ENCODE assay signal across 11 cellular contexts in the genomic region with DNA sequence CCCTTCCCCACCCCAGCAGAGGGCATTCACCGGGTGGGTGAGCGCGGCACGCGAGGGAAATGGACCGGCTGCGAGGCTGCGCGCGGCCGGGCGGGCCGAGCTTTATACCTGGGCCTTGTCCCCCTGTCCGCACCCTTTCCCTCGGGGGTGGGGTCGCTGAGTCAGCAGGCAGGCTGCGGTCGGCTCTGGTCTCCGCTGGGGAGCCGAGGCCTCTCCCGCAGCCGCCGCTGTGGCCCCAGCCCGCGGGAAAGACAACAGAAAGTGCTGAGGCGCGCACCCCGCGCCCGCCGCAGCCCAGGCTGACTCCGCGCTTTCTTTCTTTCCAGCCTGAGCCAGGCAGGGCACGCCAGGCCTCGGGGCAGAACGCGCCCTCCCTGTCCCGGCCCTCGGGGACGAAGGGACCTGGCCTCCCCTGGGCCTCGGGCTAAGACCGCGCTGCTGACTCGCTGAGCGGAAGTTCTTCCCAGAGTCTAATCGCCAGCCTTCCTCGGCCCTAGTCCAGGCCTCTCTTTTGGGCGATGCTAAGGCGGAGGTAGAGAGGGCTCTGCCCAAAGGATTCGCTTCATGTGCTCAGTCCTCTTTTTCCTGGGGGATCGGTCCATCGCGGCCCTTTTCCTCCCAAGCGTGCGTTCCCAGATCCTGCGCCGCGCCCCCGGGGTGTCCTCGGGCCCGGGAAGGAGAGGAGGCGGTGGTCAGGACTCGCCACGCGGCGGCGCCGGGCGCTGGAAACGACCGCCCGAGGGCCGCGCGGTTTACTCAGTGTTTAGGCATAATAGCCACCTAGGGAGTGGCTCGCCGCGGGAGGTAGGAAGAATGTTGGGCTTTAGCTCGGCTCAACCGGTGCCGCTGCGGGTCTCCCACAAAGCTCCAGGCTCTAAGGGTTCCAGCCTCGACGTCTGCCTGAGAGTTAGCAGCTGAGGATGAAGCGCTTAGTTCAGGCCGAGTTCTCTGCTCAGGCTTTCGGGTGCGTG. TPM values are rescaled to one million over a fixed set of nuclear protein-coding genes. Genes with fewer than 3 reads are reported as not detected.
DNase-seq lines count a peak whose midpoint lies in the region; ATAC-seq lines count a peak whose summit lies in the region.
"Had no signal": no experiment of that assay in that cellular context is flagged by ENCODE, and none has a peak within 500 bp of the region (broad histone marks: within the 10 kb centered on the region; RNA-seq: fewer than 3 reads in every experiment).

A gene with protein sequence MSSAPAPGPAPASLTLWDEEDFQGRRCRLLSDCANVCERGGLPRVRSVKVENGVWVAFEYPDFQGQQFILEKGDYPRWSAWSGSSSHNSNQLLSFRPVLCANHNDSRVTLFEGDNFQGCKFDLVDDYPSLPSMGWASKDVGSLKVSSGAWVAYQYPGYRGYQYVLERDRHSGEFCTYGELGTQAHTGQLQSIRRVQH (minus strand): TSS at position 78 of the 971 bp plus-strand sequence. CDS start 246 bp downstream, outside the sequence.

- H3K9me3 Mint-ChIP-seq in activated CD8-positive, alpha-beta memory T cell treated with anti-CD3 and anti-CD28 coated beads, Interleukin-2, amount 10 ng/mL, durations not matched to agents 7 days and 5 days (ENCODE audit: low read depth), result no peaks in the 10 kb centered on the region
- H3K9me3 Mint-ChIP-seq in T-cell, result no peaks in the 10 kb centered on the region

- POLR2A ChIA-PET in T-cell (lab: Charles Lee), result interaction anchor here in 1 of 2 donors (0.5 kb wide), 1 partner anchor 90 kb away, joined by 3 read pairs; no protein-coding TSS in a partner anchor

- peaks cover 2% of the 10 kb centered on the region for H3K9me3 ChIP-seq in iPS-18c (ENCODE audit: control insufficient read depth, insufficient read depth, low read length)
- H3K9me3 ChIP-seq in thymus (ENCODE audit: control insufficient read depth), result no peaks in the 10 kb centered on the region

- H3K36me3 ChIP-seq in thymus (ENCODE audit: control insufficient read depth, insufficient read depth), result no peaks in the 10 kb centered on the region

- H3K36me3 Mint-ChIP-seq in activated CD8-positive, alpha-beta memory T cell treated with anti-CD3 and anti-CD28 coated beads, Interleukin-2, amount 10 ng/mL, durations not matched to agents 7 days and 5 days, result no peaks in the 10 kb centered on the region
- H3K36me3 Mint-ChIP-seq in T-cell, result no peaks in the 10 kb centered on the region

- no peak within 1 kb of the TSS for H3K27ac Mint-ChIP-seq in activated CD8-positive, alpha-beta memory T cell treated with anti-CD3 and anti-CD28 coated beads, Interleukin-2, amount 10 ng/mL, durations not matched to agents 7 days and 5 days
- H3K27ac Mint-ChIP-seq in T-cell, result no peak within 1 kb of the TSS

- H3K4me3 Mint-ChIP-seq in activated CD8-positive, alpha-beta memory T cell treated with anti-CD3 and anti-CD28 coated beads, Interleukin-2, amount 10 ng/mL, durations not matched to agents 7 days and 5 days, result no peak within 1 kb of the TSS
- H3K4me3 Mint-ChIP-seq in T-cell, result peak within 1 kb of the TSS in 2 of 3 donors; percentile 17 to 33

- H3K27me3 ChIP-seq in thymus (ENCODE audit: control insufficient read depth, insufficient read depth), result peaks cover 73% of the 10 kb centered on the region

- no peaks in the 10 kb centered on the region for H3K4me1 ChIP-seq in thymus (ENCODE audit: control insufficient read depth, insufficient read depth, low read length)

- peak; percentile 20 for ATAC-seq in activated CD8-positive, alpha-beta memory T cell treated with anti-CD3 and anti-CD28 coated beads, Interleukin-2, amount 10 ng/mL, durations not matched to agents 7 days and 5 days
- ATAC-seq in T-cell (replicated peaks in 1 of 4) (peak in 1 of 4 experiments; percentile 22), HG02870 (IDR thresholded peaks at IDR 0.05; ENCODE audit: unreplicated experiment) (no peak), left lobe of liver (no peak), GM21528 (IDR thresholded peaks at IDR 0.05; ENCODE audit: low FRiP score, unreplicated experiment) (no peak)

- peaks cover 2% of the 10 kb centered on the region for H3K4me1 Mint-ChIP-seq in activated CD8-positive, alpha-beta memory T cell treated with anti-CD3 and anti-CD28 coated beads, Interleukin-2, amount 10 ng/mL, durations not matched to agents 7 days and 5 days
- peaks cover 5 to 16% (median 6%) of the 10 kb centered on the region in 3 donors for H3K4me1 Mint-ChIP-seq in T-cell

- H3K4me3 ChIP-seq in iPS-18c (ENCODE audit: insufficient read depth, low read depth, low read length) (peak within 1 kb of the TSS; percentile 28), thymus (ENCODE audit: low read length) (peak within 1 kb of the TSS; percentile 7)

- no peak within 1 kb of the TSS for H3K27ac ChIP-seq in thymus (ENCODE audit: low read depth)

- H3K27me3 Mint-ChIP-seq in activated CD8-positive, alpha-beta memory T cell treated with anti-CD3 and anti-CD28 coated beads, Interleukin-2, amount 10 ng/mL, durations not matched to agents 7 days and 5 days, result peaks cover 90% of the 10 kb centered on the region
- peaks cover 70 to 87% of the 10 kb centered on the region in 2 donors for H3K27me3 Mint-ChIP-seq in T-cell

- 3% methylated on average over 88 of the region's 88 CpGs for WGBS in thymus

- CTCF ChIA-PET in activated CD8-positive, alpha-beta memory T cell treated with anti-CD3 and anti-CD28 coated beads, Interleukin-2, amount 10 ng/mL, durations not matched to agents 7 days and 5 days (lab: Charles Lee), result interaction anchor here (1.0 to 5.7 kb wide), 6 partner anchors 11 to 118 kb away, joined by 3 to 74 read pairs (median 14); a partner anchor contains a TSS
- CTCF ChIA-PET in T-cell (lab: Charles Lee), result interaction anchor here (0.5 to 1.6 kb wide), 8 partner anchors 10 to 777 kb away, joined by 3 to 7 read pairs (median 3); no protein-coding TSS in a partner anchor

- no peak for DNase-seq in activated CD8-positive, alpha-beta memory T cell treated with anti-CD3 and anti-CD28 coated beads, Interleukin-2, amount 10 ng/mL, durations not matched to agents 7 days and 5 days
- no peak for DNase-seq in activated CD8-positive, alpha-beta memory T cell treated with anti-CD3 and anti-CD28 coated beads for 24 hours
- DNase-seq in T-cell, result no peak
- DNase-seq in left lobe of liver (ENCODE audit: low spot score), result no peak
- DNase-seq: activated CD8-positive, alpha-beta memory T cell treated with anti-CD3 and anti-CD28 coated beads, Interleukin-2, amount 50 U/mL, for 48 hours; DND-41 had no signal

RNA-seq across cellular contexts. Expression of the gene that starts here (rescaled TPM):
- total RNA-seq in activated CD8-positive, alpha-beta memory T cell treated with anti-CD3 and anti-CD28 coated beads, Interleukin-2, amount 10 ng/mL, durations not matched to agents 7 days and 5 days, result not detected
- total RNA-seq in T-cell (not detected), left lobe of liver (not detected)
- 0.55 TPM for polyA plus RNA-seq in thymus
- total RNA-seq: renal cortical epithelial cell had no signal

Comparison
In these comparisons a context has a peak if more than half of its experiments do, and no peak if none do; other contexts are left out.
1. Peak in ATAC-seq in activated CD8-positive, alpha-beta memory T cell treated with anti-CD3 and anti-CD28 coated beads, Interleukin-2, amount 10 ng/mL, durations not matched to agents 7 days and 5 days; RNA of the gene not detected or under 1 TPM.